8 cellular contexts compared by ENCODE assay signal in genomic region chr10:100535715-100536353, GRCh38. TPM values are rescaled to one million over a fixed set of nuclear protein-coding genes. Genes with fewer than 3 reads are reported as not detected.
DNase-seq lines count a peak whose midpoint lies in the region; ATAC-seq and TF ChIP-seq lines count a peak whose summit lies in the region.

TSS of gene HIF1AN (plus strand) at chr10:100535943. CDS start at chr10:100535959, 16 bp downstream.

- TF ChIP-seq CTCF in osteocyte (IDR thresholded peaks at IDR 0.05): peak; percentile 95

- peaks cover 26% of the 10 kb centered on the region for H3K4me1 ChIP-seq in thymus (ENCODE audit: control insufficient read depth, insufficient read depth, low read length)

- ATAC-seq in HG02588 (IDR thresholded peaks at IDR 0.05; ENCODE audit: unreplicated experiment): peak; percentile 97
- peak; percentile 99 for ATAC-seq in SK-N-SH treated with all-trans-retinoic acid at 6 μM for 48 hours
- peak; percentile 86 to 98 for ATAC-seq in activated naive CD4-positive, alpha-beta T cell treated with anti-CD3 and anti-CD28 coated beads, Interleukin-2, amount 50 U/mL, for 72 hours

- no peaks in the 10 kb centered on the region for H3K27me3 Mint-ChIP-seq in osteocyte (ENCODE audit: unreplicated experiment)

- H3K27ac ChIP-seq in thymus (ENCODE audit: low read depth): peak within 1 kb of the TSS; percentile 80

- H3K9me3 ChIP-seq in thymus (ENCODE audit: control insufficient read depth): no peaks in the 10 kb centered on the region

- no peaks in the 10 kb centered on the region for H3K27me3 ChIP-seq in thymus (ENCODE audit: control insufficient read depth, insufficient read depth)

- H3K27ac Mint-ChIP-seq in activated naive CD4-positive, alpha-beta T cell treated with anti-CD3 and anti-CD28 coated beads, Interleukin-2, amount 50 U/mL, for 72 hours: peak within 1 kb of the TSS in 1 of 2 donors; percentile 52
- no peak within 1 kb of the TSS for H3K27ac Mint-ChIP-seq in osteocyte (ENCODE audit: unreplicated experiment)

- H3K4me1 Mint-ChIP-seq in osteocyte (ENCODE audit: unreplicated experiment): peaks cover 1% of the 10 kb centered on the region

- peaks cover 8 to 11% of the 10 kb centered on the region in 2 donors for H3K36me3 Mint-ChIP-seq in activated naive CD4-positive, alpha-beta T cell treated with anti-CD3 and anti-CD28 coated beads, Interleukin-2, amount 50 U/mL, for 72 hours
- peaks cover 6% of the 10 kb centered on the region for H3K36me3 Mint-ChIP-seq in osteocyte (ENCODE audit: unreplicated experiment)

- no peak within 1 kb of the TSS for H3K4me3 Mint-ChIP-seq in osteocyte (ENCODE audit: unreplicated experiment)

- peak; percentile 87 for TF ChIP-seq POLR2A in GM10847 (IDR thresholded peaks at IDR 0.05; ENCODE audit: extremely low read depth, insufficient read length)

- H3K4me3 ChIP-seq in thymus (ENCODE audit: low read length): peak within 1 kb of the TSS; percentile 81

- intact Hi-C loops in head of caudate nucleus (cut with DNase I): loop anchor here (10.0 kb wide), 1 partner anchor 251 kb away; the partner anchor contains the start of gene BLOC1S2

- DNase-seq in NCI-H1048 (lab: John Stamatoyannopoulos, UW): peak; percentile 92
- DNase-seq in activated naive CD4-positive, alpha-beta T cell treated with anti-CD3 and anti-CD28 coated beads, Interleukin-2, amount 50 U/mL, for 72 hours (ENCODE audit: low spot score in 2 of 2): peak; percentile 87 to 92
- peak; percentile 77 to 96 (median 90) for DNase-seq in head of caudate nucleus
- DNase-seq in osteocyte (ENCODE audit: extremely low spot score, unreplicated experiment): peak; percentile 96

- H3K9me3 Mint-ChIP-seq in activated naive CD4-positive, alpha-beta T cell treated with anti-CD3 and anti-CD28 coated beads, Interleukin-2, amount 50 U/mL, for 72 hours: no peaks in the 10 kb centered on the region
- H3K9me3 Mint-ChIP-seq in osteocyte (ENCODE audit: unreplicated experiment): no peaks in the 10 kb centered on the region

- under 1% methylated on average over 35 of the region's 35 CpGs for WGBS in thymus

- H3K36me3 ChIP-seq in thymus (ENCODE audit: control insufficient read depth, insufficient read depth): peaks cover 20% of the 10 kb centered on the region

TF ChIP-seq in SK-N-SH treated with all-trans-retinoic acid at 6 μM for 48 hours, 23 proteins besides CTCF, POLR2A, EP300 and RAD21:
- TF ChIP-seq OSR1 (CRISPR knock-in tag; IDR thresholded peaks at IDR 0.05) (no peak), ESRRG (CRISPR knock-in tag; IDR thresholded peaks at IDR 0.05) (no peak), CSRNP3 (CRISPR knock-in tag; IDR thresholded peaks at IDR 0.05) (no peak), CREB5 (CRISPR knock-in tag; IDR thresholded peaks at IDR 0.05; ENCODE audit: low read depth) (no peak), BACH2 (CRISPR knock-in tag; IDR thresholded peaks at IDR 0.05; ENCODE audit: borderline replicate concordance) (no peak), TOX (CRISPR knock-in tag; IDR thresholded peaks at IDR 0.05; ENCODE audit: borderline replicate concordance) (no peak), RARB (CRISPR knock-in tag; IDR thresholded peaks at IDR 0.05) (no peak), ZC3H10 (CRISPR knock-in tag; IDR thresholded peaks at IDR 0.05) (no peak), ZNF8 (CRISPR knock-in tag; IDR thresholded peaks at IDR 0.05) (no peak)

RNA-seq across cellular contexts. Expression of gene HIF1AN, which starts in this region (rescaled TPM):
- total RNA-seq in activated naive CD4-positive, alpha-beta T cell treated with anti-CD3 and anti-CD28 coated beads, Interleukin-2, amount 50 U/mL, for 72 hours: 10 to 100 TPM; 43.7 to 48.1 TPM
- total RNA-seq in osteocyte: 45.8 and 50.6 TPM in 2 replicates
- 7.4 TPM for polyA plus RNA-seq in thymus

Comparison
In these comparisons a context has a peak if more than half of its experiments do, and no peak if none do; other contexts are left out.
1. Peak in every context shown above with its lines: DNase-seq, ATAC-seq, H3K4me3 ChIP-seq and H3K27ac ChIP-seq.